In the genomic region with DNA sequence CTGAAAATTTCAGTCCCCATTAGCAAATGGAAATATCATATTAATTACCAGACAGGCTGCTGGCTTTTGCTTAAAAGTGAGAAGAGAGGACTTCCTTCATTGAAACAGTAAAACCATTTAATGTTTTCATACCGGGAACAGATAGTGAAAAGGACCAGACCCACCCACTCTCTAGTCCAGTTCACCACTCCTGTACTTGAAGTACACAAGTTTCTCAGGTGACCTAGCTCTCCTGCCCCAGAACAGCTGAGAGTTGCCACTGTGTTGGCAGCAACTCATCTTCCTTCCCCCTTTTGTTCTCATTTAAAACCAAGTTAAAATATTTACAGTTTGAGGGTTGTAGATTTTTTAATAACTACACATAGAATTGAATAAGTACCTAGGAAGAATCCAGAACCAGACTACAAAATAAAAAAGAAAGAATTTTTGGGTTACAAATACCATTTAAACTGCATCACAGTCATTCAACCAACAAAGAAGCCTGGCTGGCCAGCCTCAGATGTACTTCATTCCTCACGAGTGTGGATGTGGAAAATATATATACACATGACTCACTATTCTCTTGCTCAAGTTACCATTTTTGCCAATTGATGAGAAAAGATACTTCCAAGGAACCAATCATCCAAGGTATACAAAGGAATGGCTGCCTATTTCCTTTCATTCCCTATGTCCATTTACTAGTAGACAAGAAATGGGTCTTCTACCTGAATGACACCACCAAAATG, we compare ENCODE assay signal across 14 cellular contexts.
DNase-seq lines count a peak whose midpoint lies in the region; ATAC-seq, FAIRE-seq and TF ChIP-seq lines count a peak whose summit lies in the region.
"Had no signal": no experiment of that assay in that cellular context is flagged by ENCODE, and none has a peak within 500 bp of the region (broad histone marks: within the 10 kb centered on the region; RNA-seq: fewer than 3 reads in every experiment).

No MANE protein-coding gene starts in this region.

- H3K27me3 Mint-ChIP-seq in osteocyte (ENCODE audit: unreplicated experiment), result no peaks in the 10 kb centered on the region
- H3K27me3 Mint-ChIP-seq: activated T-helper 17 cell treated with anti-CD3 and anti-CD28 coated beads, Interleukin-2, amount 50 U/mL, for 72 hours had no signal

- DNase-seq in GM04504 (ENCODE audit: low read depth) (peak; percentile 40), HS-5 (ENCODE audit: low read depth) (peak; percentile 74), choroid plexus epithelial cell (ENCODE audit: low read depth) (peak; percentile 89), osteocyte (ENCODE audit: extremely low spot score, unreplicated experiment) (no peak), NCI-H82 (lab: John Stamatoyannopoulos, UW) (no peak), frontal cortex (ENCODE audit: low spot score in 2 of 2) (no peak)
- no peak for DNase-seq in stimulated activated CD4-positive, alpha-beta T cell treated with anti-CD3 and anti-CD28 coated beads, Interleukin-4, amount 100 ng/mL, for 24 hours
- DNase-seq: colonic mucosa, hippocampal formation, NCI-H446 had no signal

- no peak for TF ChIP-seq CTCF in choroid plexus epithelial cell (conservative IDR thresholded peaks at IDR 0.05; ENCODE audit: low read depth, low read length)
- no peak for TF ChIP-seq CTCF in osteocyte (IDR thresholded peaks at IDR 0.05)

- peak overlapping the region; percentile 75 for H3K27ac Mint-ChIP-seq in osteocyte (ENCODE audit: unreplicated experiment)
- H3K27ac Mint-ChIP-seq: activated T-helper 17 cell treated with anti-CD3 and anti-CD28 coated beads, Interleukin-2, amount 50 U/mL, for 72 hours had no signal

- no peak overlapping the region for H3K4me3 Mint-ChIP-seq in osteocyte (ENCODE audit: unreplicated experiment)
- H3K4me3 Mint-ChIP-seq: activated T-helper 17 cell treated with anti-CD3 and anti-CD28 coated beads, Interleukin-2, amount 50 U/mL, for 72 hours had no signal

- ATAC-seq in HG02970 (IDR thresholded peaks at IDR 0.05; ENCODE audit: low FRiP score, unreplicated experiment), result no peak
- ATAC-seq: activated T-helper 17 cell treated with anti-CD3 and anti-CD28 coated beads, Interleukin-2, amount 50 U/mL, for 72 hours had no signal

- H3K36me3 Mint-ChIP-seq in osteocyte (ENCODE audit: unreplicated experiment), result no peaks in the 10 kb centered on the region

- H3K9me3 Mint-ChIP-seq in osteocyte (ENCODE audit: unreplicated experiment), result no peaks in the 10 kb centered on the region

- H3K4me1 Mint-ChIP-seq in osteocyte (ENCODE audit: unreplicated experiment), result peaks cover 19% of the 10 kb centered on the region

- no peak overlapping the region for H3K4me3 ChIP-seq in choroid plexus epithelial cell (ENCODE audit: low read depth, low read length)
- H3K4me3 ChIP-seq: colonic mucosa, SJSA1, tibial nerve had no signal

- FAIRE-seq in frontal cortex (lab: Jason Lieb, UNC), result no peak

Comparison
In these comparisons a context has a peak if more than half of its experiments do, and no peak if none do; other contexts are left out.
1. DNase-seq: peak in GM04504 (single experiment), HS-5 (single experiment) and choroid plexus epithelial cell (single experiment); none in osteocyte (single experiment), NCI-H82 (single experiment), frontal cortex (0 of 2) and stimulated activated CD4-positive, alpha-beta T cell treated with anti-CD3 and anti-CD28 coated beads, Interleukin-4, amount 100 ng/mL, for 24 hours (single experiment).